Comparison of ENCODE assay signal across 12 cellular contexts in genomic region chr3:29153811-29154210, GRCh38.
DNase-seq lines count a peak whose midpoint lies in the region; ATAC-seq, FAIRE-seq and TF ChIP-seq lines count a peak whose summit lies in the region.
"Had no signal": no experiment of that assay in that cellular context is flagged by ENCODE, and none has a peak within 500 bp of the region (broad histone marks: within the 10 kb centered on the region; RNA-seq: fewer than 3 reads in every experiment).

No MANE protein-coding gene starts in this region.

- TF ChIP-seq CTCF in Loucy (conservative IDR thresholded peaks at IDR 0.05; ENCODE audit: low read length) (no peak), uterus (IDR thresholded peaks at IDR 0.05) (no peak)

- H3K4me1 Mint-ChIP-seq in effector memory CD8-positive, alpha-beta T cell (ENCODE audit: low read depth in 2 of 2), result no peaks in the 10 kb centered on the region
- H3K4me1 Mint-ChIP-seq: activated naive CD4-positive, alpha-beta T cell treated with anti-CD3 and anti-CD28 coated beads, Interleukin-2, amount 50 U/mL, for 24 hours had no signal

- peak overlapping the region; percentile 0 for H3K4me2 ChIP-seq in Loucy (ENCODE audit: low read depth, low read length, poor library complexity, severe bottlenecking)

- no peaks in the 10 kb centered on the region for H4K20me1 ChIP-seq in Loucy (ENCODE audit: insufficient read depth, low read length, poor library complexity, severe bottlenecking)

- no peaks in the 10 kb centered on the region for H3K9me3 ChIP-seq in Loucy (ENCODE audit: insufficient read depth, low read depth, low read length)
- no peaks in the 10 kb centered on the region for H3K9me3 ChIP-seq in uterus

- H3K36me3 ChIP-seq in Loucy (ENCODE audit: insufficient read depth, low read length) (no peaks in the 10 kb centered on the region), uterus (no peaks in the 10 kb centered on the region)

- no peak overlapping the region for H2AFZ ChIP-seq in Loucy (ENCODE audit: low read length)

- TF ChIP-seq POLR2A in H54 (IDR thresholded peaks at IDR 0.05; ENCODE audit: low read depth, low read length) (no peak), uterus (IDR thresholded peaks at IDR 0.05) (no peak)

- no peaks in the 10 kb centered on the region for H3K79me2 ChIP-seq in Loucy (ENCODE audit: insufficient read depth, low read length)

- peak; percentile 86 for ATAC-seq in GM18870 (IDR thresholded peaks at IDR 0.05; ENCODE audit: unreplicated experiment)
- ATAC-seq in effector memory CD8-positive, alpha-beta T cell (replicated peaks), result peak; percentile 95
- no peak for ATAC-seq in left colon

- intact Hi-C loops in left colon (cut with DNase I, micrococcal nuclease), result no loop called here
- intact Hi-C loops in uterus (cut with DNase I; ENCODE audit: low total_unique reads), result no loop called here

- no peak overlapping the region for H3K9ac ChIP-seq in Loucy (ENCODE audit: low read depth, low read length, poor library complexity, severe bottlenecking)

- H3K27ac ChIP-seq in uterus, result no peak overlapping the region
- H3K27ac ChIP-seq: HL-60 had no signal

- no peak overlapping the region for H3K4me3 ChIP-seq in Loucy (ENCODE audit: low read length, poor library complexity, severe bottlenecking)
- H3K4me3 ChIP-seq in uterus, result no peak overlapping the region

- H3K27me3 ChIP-seq in Loucy (ENCODE audit: insufficient read depth, low read length, poor library complexity, severe bottlenecking) (no peaks in the 10 kb centered on the region), uterus (no peaks in the 10 kb centered on the region)

- DNase-seq in DMS79 (lab: John Stamatoyannopoulos, UW), result peak; percentile 14
- peak in 2 of 3 experiments; percentile 2 to 15 for DNase-seq in effector memory CD8-positive, alpha-beta T cell
- no peak for DNase-seq in dedifferentiated amniotic fluid mesenchymal stem cell (ENCODE audit: extremely low spot score)
- no peak for DNase-seq in H54 (ENCODE audit: insufficient read length, low spot score)
- no peak for DNase-seq in left colon
- no peak for DNase-seq in uterus
- DNase-seq: NCI-H2107 had no signal

- H3K27me3 Mint-ChIP-seq in effector memory CD8-positive, alpha-beta T cell, result no peaks in the 10 kb centered on the region
- H3K27me3 Mint-ChIP-seq: activated naive CD4-positive, alpha-beta T cell treated with anti-CD3 and anti-CD28 coated beads, Interleukin-2, amount 50 U/mL, for 24 hours had no signal

- no peaks in the 10 kb centered on the region for H3K36me3 Mint-ChIP-seq in effector memory CD8-positive, alpha-beta T cell (ENCODE audit: insufficient read depth)
- H3K36me3 Mint-ChIP-seq: activated naive CD4-positive, alpha-beta T cell treated with anti-CD3 and anti-CD28 coated beads, Interleukin-2, amount 50 U/mL, for 24 hours had no signal

- H3K4me3 Mint-ChIP-seq in effector memory CD8-positive, alpha-beta T cell, result no peak overlapping the region
- H3K4me3 Mint-ChIP-seq: activated naive CD4-positive, alpha-beta T cell treated with anti-CD3 and anti-CD28 coated beads, Interleukin-2, amount 50 U/mL, for 24 hours had no signal

- peaks cover 0 to 5% of the 10 kb centered on the region in 2 donors for H3K9me3 Mint-ChIP-seq in effector memory CD8-positive, alpha-beta T cell
- H3K9me3 Mint-ChIP-seq: activated naive CD4-positive, alpha-beta T cell treated with anti-CD3 and anti-CD28 coated beads, Interleukin-2, amount 50 U/mL, for 24 hours had no signal

- FAIRE-seq in H54 (lab: Jason Lieb, UNC), result no peak
- FAIRE-seq: endometrium had no signal

- no peaks in the 10 kb centered on the region for H3K9me2 ChIP-seq in Loucy (replicated peaks; ENCODE audit: low read depth, low read length)

- no peak overlapping the region for H3K27ac Mint-ChIP-seq in effector memory CD8-positive, alpha-beta T cell
- H3K27ac Mint-ChIP-seq: activated naive CD4-positive, alpha-beta T cell treated with anti-CD3 and anti-CD28 coated beads, Interleukin-2, amount 50 U/mL, for 24 hours had no signal

- H3K4me1 ChIP-seq in Loucy (ENCODE audit: insufficient read depth, low read length, poor library complexity, severe bottlenecking), result peaks cover 9% of the 10 kb centered on the region
- no peaks in the 10 kb centered on the region for H3K4me1 ChIP-seq in uterus

- 0 out of 2 replicates have a peak, but pooled peaks cover 3% of the 10 kb centered on the region for H3F3A ChIP-seq in Loucy (ENCODE audit: low read depth)

Comparison
In these comparisons a context has a peak if more than half of its experiments do, and no peak if none do; other contexts are left out.
1. DNase-seq: peak in DMS79 (single experiment) and effector memory CD8-positive, alpha-beta T cell (2 of 3); none in dedifferentiated amniotic fluid mesenchymal stem cell (single experiment), H54 (single experiment), left colon (0 of 2) and uterus (0 of 2).